ENCODE assay signal across 1 cellular context in the genomic region with DNA sequence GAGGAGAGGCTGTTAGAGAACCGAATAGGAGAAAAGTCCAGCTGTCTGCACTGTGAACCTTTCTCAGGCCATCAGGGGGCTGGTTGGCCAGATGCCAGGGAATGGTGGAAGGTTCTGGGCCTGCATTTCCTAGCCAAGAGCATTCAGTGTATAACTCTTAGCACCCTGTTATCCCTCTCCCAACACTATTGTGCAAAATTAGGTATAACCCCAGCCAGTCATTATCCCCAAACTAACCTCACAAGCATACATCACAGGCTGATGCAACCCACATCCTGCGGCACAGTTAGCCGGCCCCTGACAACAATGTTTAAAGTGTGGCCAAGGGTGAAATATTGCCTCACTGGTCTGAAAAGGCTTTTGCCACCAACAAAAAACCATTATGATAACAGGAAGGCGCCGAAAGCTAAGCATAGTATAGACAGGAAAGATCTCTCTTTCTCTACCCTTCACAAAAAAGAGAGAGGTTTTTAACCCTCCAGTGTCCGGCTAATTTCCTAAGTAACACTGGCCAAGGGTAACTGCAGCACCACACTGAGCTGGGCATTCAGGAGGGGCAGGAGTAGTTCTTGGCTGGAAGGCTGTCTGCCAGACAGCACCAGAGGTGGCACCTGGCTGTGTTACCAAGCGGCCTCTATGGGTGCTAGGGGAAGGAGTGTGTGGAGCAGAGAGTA.
A peak's percentile ranks its signal among the peaks of the same experiment; 100 is the strongest.
TF ChIP-seq lines count a peak whose summit lies in the region.

No MANE protein-coding gene starts in this region.

TF ChIP-seq in HepG2, 621 proteins besides CTCF, POLR2A, EP300 and RAD21 (continued from another document and continues in another):
- TF ChIP-seq RBAK (CRISPR knock-in tag; IDR thresholded peaks at IDR 0.05) (no peak), SALL1 (CRISPR knock-in tag; IDR thresholded peaks at IDR 0.05) (peak; percentile 95), GTF2F1 (IDR thresholded peaks at IDR 0.05; ENCODE audit: low read length) (no peak), YEATS4 (CRISPR knock-in tag; IDR thresholded peaks at IDR 0.05; ENCODE audit: borderline replicate concordance) (no peak), HNRNPLL (IDR thresholded peaks at IDR 0.05; ENCODE audit: low read depth, low read length, poor library complexity, severe bottlenecking) (no peak), ZNF468 (CRISPR knock-in tag; IDR thresholded peaks at IDR 0.05) (no peak), PHF21A (CRISPR knock-in tag; IDR thresholded peaks at IDR 0.05) (peak; percentile 96), SIN3A (IDR thresholded peaks at IDR 0.05; ENCODE audit: borderline replicate concordance, low read depth, low read length) (no peak), HMG20A (CRISPR knock-in tag; IDR thresholded peaks at IDR 0.05; ENCODE audit: borderline replicate concordance) (peak; percentile 81), CENPX (CRISPR knock-in tag; IDR thresholded peaks at IDR 0.05) (no peak), ZFP36 (IDR thresholded peaks at IDR 0.05; ENCODE audit: borderline replicate concordance, low read depth, low read length, partially characterized antibody) (no peak), MATR3 (CRISPR knock-in tag; IDR thresholded peaks at IDR 0.05) (no peak), GFI1 (CRISPR knock-in tag; IDR thresholded peaks at IDR 0.05; ENCODE audit: borderline replicate concordance) (peak; percentile 26; the same call in 1 of the 2 replicates), REST (IDR thresholded peaks at IDR 0.05; ENCODE audit: borderline replicate concordance in 1 of 2, low read depth in 1 of 2, low read length in 2 of 2) (0 out of 4 replicates have a peak, but pooled peaks of 1 of the 2 experiments have one; percentile 23), BHLHE40 (IDR thresholded peaks at IDR 0.05; ENCODE audit: low read length) (peak; percentile 39; the same call in 1 of the 2 replicates), HNF4A (CRISPR knock-in tag; IDR thresholded peaks at IDR 0.05) (peak; percentile 63), ZNF615 (CRISPR knock-in tag; IDR thresholded peaks at IDR 0.05; ENCODE audit: borderline replicate concordance) (no peak), ZFY (CRISPR knock-in tag; IDR thresholded peaks at IDR 0.05) (no peak; the same call in 1 of the 2 replicates), LBX2 (CRISPR knock-in tag; IDR thresholded peaks at IDR 0.05; ENCODE audit: borderline replicate concordance) (no peak)
- TF ChIP-seq, protein P1, sequence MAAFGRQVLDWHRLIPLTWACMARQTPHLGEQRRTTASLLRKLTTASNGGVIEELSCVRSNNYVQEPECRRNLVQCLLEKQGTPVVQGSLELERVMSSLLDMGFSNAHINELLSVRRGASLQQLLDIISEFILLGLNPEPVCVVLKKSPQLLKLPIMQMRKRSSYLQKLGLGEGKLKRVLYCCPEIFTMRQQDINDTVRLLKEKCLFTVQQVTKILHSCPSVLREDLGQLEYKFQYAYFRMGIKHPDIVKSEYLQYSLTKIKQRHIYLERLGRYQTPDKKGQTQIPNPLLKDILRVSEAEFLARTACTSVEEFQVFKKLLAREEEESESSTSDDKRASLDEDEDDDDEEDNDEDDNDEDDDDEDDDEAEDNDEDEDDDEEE (CRISPR knock-in tag; IDR thresholded peaks at IDR 0.05), result no peak
- TF ChIP-seq, protein P2, sequence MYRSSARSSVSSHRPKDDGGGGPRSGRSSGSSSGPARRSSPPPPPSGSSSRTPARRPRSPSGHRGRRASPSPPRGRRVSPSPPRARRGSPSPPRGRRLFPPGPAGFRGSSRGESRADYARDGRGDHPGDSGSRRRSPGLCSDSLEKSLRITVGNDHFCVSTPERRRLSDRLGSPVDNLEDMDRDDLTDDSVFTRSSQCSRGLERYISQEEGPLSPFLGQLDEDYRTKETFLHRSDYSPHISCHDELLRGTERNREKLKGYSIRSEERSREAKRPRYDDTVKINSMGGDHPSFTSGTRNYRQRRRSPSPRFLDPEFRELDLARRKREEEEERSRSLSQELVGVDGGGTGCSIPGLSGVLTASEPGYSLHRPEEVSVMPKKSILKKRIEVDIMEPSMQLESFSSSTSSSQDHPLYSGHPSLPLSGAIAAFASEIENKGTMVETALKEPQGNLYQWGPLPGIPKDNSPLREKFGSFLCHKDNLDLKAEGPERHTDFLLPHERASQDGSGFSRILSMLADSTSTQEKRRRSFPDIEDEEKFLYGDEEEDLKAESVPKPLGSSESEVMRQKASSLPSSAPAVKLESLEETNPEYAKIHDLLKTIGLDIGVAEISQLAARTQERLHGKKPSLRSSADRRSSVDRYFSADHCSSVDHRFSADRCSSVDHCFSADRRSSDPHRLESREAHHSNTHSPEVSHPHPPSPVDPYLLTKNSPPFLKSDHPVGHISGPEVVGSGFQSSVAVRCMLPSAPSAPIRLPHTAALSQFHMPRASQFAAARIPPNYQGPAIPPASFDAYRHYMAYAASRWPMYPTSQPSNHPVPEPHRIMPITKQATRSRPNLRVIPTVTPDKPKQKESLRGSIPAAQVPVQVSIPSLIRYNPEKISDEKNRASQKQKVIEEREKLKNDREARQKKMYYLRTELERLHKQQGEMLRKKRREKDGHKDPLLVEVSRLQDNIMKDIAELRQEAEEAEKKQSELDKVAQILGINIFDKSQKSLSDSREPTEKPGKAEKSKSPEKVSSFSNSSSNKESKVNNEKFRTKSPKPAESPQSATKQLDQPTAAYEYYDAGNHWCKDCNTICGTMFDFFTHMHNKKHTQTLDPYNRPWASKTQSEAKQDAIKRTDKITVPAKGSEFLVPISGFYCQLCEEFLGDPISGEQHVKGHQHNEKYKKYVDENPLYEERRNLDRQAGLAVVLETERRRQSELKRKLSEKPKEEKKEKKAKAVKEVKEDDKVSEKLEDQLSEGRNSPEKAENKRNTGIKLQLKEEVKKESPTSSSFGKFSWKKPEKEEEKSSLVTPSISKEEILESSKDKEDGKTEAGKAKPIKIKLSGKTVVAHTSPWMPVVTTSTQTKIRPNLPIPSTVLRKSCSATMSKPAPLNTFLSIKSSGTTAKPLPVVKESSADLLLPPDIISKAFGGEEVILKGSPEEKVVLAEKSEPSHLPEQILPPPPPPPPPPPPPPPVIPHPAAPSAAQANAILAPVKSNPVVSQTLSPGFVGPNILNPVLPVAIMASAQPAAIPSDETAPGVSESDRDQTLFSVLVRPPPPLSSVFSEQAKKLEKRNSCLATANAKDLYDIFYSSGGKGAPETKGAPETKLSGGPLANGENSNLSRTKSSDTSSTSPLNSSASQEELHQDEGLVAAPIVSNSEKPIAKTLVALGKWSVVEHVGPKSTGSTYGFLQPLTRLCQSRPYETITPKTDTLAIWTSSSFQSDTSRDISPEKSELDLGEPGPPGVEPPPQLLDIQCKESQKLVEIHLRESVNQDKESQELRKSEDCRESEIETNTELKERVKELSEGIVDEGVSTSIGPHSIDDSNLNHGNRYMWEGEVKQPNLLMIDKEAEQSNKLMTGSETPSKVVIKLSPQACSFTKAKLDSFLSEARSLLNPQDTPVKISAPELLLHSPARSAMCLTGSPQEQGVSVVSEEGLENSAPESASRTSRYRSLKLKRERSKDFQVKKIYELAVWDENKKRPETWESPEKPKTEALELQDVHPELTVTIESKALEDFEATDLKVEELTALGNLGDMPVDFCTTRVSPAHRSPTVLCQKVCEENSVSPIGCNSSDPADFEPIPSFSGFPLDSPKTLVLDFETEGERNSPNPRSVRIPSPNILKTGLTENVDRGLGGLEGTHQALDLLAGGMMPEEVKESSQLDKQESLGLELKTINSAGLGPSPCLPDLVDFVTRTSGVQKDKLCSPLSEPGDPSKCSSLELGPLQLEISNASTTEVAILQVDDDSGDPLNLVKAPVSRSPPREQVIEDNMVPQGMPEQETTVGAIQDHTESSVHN (CRISPR knock-in tag; IDR thresholded peaks at IDR 0.05), result no peak
- TF ChIP-seq, protein P3, sequence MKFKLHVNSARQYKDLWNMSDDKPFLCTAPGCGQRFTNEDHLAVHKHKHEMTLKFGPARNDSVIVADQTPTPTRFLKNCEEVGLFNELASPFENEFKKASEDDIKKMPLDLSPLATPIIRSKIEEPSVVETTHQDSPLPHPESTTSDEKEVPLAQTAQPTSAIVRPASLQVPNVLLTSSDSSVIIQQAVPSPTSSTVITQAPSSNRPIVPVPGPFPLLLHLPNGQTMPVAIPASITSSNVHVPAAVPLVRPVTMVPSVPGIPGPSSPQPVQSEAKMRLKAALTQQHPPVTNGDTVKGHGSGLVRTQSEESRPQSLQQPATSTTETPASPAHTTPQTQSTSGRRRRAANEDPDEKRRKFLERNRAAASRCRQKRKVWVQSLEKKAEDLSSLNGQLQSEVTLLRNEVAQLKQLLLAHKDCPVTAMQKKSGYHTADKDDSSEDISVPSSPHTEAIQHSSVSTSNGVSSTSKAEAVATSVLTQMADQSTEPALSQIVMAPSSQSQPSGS (CRISPR knock-in tag; IDR thresholded peaks at IDR 0.05), result peak; percentile 77; the same call in 1 of the 2 replicates
- TF ChIP-seq, protein P4, sequence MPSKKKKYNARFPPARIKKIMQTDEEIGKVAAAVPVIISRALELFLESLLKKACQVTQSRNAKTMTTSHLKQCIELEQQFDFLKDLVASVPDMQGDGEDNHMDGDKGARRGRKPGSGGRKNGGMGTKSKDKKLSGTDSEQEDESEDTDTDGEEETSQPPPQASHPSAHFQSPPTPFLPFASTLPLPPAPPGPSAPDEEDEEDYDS (CRISPR knock-in tag; IDR thresholded peaks at IDR 0.05), result no peak
- TF ChIP-seq, protein P5, sequence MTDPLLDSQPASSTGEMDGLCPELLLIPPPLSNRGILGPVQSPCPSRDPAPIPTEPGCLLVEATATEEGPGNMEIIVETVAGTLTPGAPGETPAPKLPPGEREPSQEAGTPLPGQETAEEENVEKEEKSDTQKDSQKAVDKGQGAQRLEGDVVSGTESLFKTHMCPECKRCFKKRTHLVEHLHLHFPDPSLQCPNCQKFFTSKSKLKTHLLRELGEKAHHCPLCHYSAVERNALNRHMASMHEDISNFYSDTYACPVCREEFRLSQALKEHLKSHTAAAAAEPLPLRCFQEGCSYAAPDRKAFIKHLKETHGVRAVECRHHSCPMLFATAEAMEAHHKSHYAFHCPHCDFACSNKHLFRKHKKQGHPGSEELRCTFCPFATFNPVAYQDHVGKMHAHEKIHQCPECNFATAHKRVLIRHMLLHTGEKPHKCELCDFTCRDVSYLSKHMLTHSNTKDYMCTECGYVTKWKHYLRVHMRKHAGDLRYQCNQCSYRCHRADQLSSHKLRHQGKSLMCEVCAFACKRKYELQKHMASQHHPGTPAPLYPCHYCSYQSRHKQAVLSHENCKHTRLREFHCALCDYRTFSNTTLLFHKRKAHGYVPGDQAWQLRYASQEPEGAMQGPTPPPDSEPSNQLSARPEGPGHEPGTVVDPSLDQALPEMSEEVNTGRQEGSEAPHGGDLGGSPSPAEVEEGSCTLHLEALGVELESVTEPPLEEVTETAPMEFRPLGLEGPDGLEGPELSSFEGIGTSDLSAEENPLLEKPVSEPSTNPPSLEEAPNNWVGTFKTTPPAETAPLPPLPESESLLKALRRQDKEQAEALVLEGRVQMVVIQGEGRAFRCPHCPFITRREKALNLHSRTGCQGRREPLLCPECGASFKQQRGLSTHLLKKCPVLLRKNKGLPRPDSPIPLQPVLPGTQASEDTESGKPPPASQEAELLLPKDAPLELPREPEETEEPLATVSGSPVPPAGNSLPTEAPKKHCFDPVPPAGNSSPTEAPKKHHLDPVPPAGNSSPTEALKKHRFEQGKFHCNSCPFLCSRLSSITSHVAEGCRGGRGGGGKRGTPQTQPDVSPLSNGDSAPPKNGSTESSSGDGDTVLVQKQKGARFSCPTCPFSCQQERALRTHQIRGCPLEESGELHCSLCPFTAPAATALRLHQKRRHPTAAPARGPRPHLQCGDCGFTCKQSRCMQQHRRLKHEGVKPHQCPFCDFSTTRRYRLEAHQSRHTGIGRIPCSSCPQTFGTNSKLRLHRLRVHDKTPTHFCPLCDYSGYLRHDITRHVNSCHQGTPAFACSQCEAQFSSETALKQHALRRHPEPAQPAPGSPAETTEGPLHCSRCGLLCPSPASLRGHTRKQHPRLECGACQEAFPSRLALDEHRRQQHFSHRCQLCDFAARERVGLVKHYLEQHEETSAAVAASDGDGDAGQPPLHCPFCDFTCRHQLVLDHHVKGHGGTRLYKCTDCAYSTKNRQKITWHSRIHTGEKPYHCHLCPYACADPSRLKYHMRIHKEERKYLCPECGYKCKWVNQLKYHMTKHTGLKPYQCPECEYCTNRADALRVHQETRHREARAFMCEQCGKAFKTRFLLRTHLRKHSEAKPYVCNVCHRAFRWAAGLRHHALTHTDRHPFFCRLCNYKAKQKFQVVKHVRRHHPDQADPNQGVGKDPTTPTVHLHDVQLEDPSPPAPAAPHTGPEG (CRISPR knock-in tag; IDR thresholded peaks at IDR 0.05), result 0 out of 2 replicates have a peak, but pooled peaks have one; percentile 48
- TF ChIP-seq, protein P6, sequence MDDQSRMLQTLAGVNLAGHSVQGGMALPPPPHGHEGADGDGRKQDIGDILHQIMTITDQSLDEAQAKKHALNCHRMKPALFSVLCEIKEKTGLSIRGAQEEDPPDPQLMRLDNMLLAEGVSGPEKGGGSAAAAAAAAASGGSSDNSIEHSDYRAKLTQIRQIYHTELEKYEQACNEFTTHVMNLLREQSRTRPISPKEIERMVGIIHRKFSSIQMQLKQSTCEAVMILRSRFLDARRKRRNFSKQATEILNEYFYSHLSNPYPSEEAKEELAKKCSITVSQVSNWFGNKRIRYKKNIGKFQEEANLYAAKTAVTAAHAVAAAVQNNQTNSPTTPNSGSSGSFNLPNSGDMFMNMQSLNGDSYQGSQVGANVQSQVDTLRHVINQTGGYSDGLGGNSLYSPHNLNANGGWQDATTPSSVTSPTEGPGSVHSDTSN (CRISPR knock-in tag; IDR thresholded peaks at IDR 0.05; ENCODE audit: borderline replicate concordance), result no peak
- TF ChIP-seq, protein P7, sequence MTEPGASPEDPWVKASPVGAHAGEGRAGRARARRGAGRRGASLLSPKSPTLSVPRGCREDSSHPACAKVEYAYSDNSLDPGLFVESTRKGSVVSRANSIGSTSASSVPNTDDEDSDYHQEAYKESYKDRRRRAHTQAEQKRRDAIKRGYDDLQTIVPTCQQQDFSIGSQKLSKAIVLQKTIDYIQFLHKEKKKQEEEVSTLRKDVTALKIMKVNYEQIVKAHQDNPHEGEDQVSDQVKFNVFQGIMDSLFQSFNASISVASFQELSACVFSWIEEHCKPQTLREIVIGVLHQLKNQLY (CRISPR knock-in tag; IDR thresholded peaks at IDR 0.05), result peak; percentile 58
